In the genomic region with DNA sequence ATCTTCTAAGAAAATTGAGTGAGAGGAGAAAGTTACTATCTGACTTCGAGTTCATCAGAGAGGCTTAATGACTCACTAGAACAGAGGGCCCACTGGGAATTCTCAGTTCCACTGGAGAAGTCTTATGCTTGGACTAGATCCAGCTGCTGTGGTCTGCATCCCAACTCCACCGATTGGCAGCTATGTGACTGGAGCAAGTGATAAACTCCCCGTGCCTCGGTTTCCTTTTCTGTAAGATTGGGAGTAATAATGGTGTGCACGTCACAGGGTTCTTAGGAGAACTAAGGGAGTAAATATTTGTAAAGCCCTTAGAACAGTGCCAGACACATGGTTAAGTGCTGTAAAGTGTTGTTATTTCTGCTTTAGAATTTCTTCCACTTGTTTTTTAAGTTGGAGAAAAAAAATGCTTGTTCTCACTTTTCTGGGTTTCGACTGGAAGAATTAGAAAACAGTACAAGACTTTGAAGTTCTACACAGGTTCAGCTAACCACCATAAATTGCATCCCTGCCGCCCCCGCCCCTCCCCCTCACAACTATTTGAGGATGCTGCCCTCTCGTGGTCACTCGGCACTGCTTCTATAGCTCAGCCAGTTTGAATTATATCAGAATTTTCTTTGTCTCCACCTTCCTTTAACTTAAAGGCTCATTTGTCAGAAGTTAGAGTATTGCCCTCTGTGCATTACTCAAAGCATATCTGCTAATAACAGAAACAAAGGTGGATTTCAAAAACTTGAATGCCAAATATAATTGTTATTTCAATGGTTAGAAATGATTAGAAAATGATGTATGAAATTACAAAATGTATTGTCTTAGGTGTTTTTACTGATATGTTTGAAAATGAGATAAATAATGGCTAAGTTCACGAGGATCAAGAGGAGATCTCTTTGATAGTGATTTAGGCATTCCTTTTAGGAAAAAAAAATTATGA, we compare ENCODE assay signal across 8 cellular contexts.
A peak's percentile ranks its signal among the peaks of the same experiment; 100 is the strongest.
DNase-seq lines count a peak whose midpoint lies in the region; ATAC-seq and TF ChIP-seq lines count a peak whose summit lies in the region.

No MANE protein-coding gene starts in this region.

- no peak for ATAC-seq in HG03196 (IDR thresholded peaks at IDR 0.05; ENCODE audit: unreplicated experiment)

- H3K18ac ChIP-seq in H9 (ENCODE audit: insufficient read length, low read depth, low read length): no peak overlapping the region

- no peak overlapping the region for H2BK15ac ChIP-seq in H9 (ENCODE audit: low read depth, low read length)

- no peak overlapping the region for H2BK20ac ChIP-seq in H9 (ENCODE audit: low read depth, low read length, poor library complexity, severe bottlenecking)

- H3K27me3 Mint-ChIP-seq in H9 (ENCODE audit: low read depth): no peaks in the 10 kb centered on the region

- no peak overlapping the region for H3K23ac ChIP-seq in H9 (ENCODE audit: insufficient read length, low read depth, low read length)

- H3K4me3 Mint-ChIP-seq in H9: no peak overlapping the region

- no CpG with 5 or more reads among the region's 11 CpGs for WGBS in H9 (ENCODE audit: extremely low coverage, insufficient read length, low lambda C conversion rate)

- H3K36me3 Mint-ChIP-seq in H9 (ENCODE audit: insufficient read depth in 1 of 3, low read depth in 3 of 3): peaks cover 0 to 5% (median 1%) of the 10 kb centered on the region in 3 experiments; a peak in 1 of 7 replicates

- H3K9me3 Mint-ChIP-seq in H9: no peaks in the 10 kb centered on the region

- no peak overlapping the region for H4K8ac ChIP-seq in H9 (replicated peaks; ENCODE audit: insufficient read length, low read depth, low read length)

- no peak overlapping the region for H3K4ac ChIP-seq in H9 (ENCODE audit: low read depth, low read length)

- peaks cover 4% of the 10 kb centered on the region; the same call in 1 of the 2 replicates for H3K4me1 ChIP-seq in H9 (ENCODE audit: insufficient read depth, low read length)

- H3K9ac ChIP-seq in H9 (ENCODE audit: extremely low read depth, insufficient read length, low read length): no peak overlapping the region

- H2AFZ ChIP-seq in H9 (ENCODE audit: low read length): no peak overlapping the region

- H3K79me1 ChIP-seq in H9 (ENCODE audit: insufficient read depth, low read depth, low read length, poor library complexity, severe bottlenecking): no peaks in the 10 kb centered on the region

- no peak overlapping the region for H3K4me2 ChIP-seq in H9 (ENCODE audit: insufficient read depth, insufficient read length, low read length)

- H2BK5ac ChIP-seq in H9 (ENCODE audit: insufficient read length, low read length): no peak overlapping the region

- H3K27ac Mint-ChIP-seq in H9: no peak overlapping the region

- H3K4me1 Mint-ChIP-seq in H9: peaks cover 17 to 21% of the 10 kb centered on the region in 2 experiments

- peak; percentile 82 for TF ChIP-seq CTCF in H9 (conservative IDR thresholded peaks at IDR 0.05)

- H3K56ac ChIP-seq in H9 (ENCODE audit: insufficient read length, low read depth, low read length): no peak overlapping the region

- H4K20me1 ChIP-seq in H9 (ENCODE audit: control insufficient read depth, insufficient read depth, insufficient read length): no peaks in the 10 kb centered on the region

- no peak overlapping the region for H2BK120ac ChIP-seq in H9 (ENCODE audit: low read depth, low read length, poor library complexity, severe bottlenecking)

- H2AK5ac ChIP-seq in H9 (ENCODE audit: insufficient read length, low read length): no peak overlapping the region

- DNase-seq in CD1c-positive myeloid dendritic cell (ENCODE audit: extremely low spot score): peak; percentile 84
- DNase-seq in H9: peak; percentile 69
- peak; percentile 67 for DNase-seq in NCI-H345 (lab: John Stamatoyannopoulos, UW)
- DNase-seq in activated CD4-positive, alpha-beta T cell treated with anti-CD3 and anti-CD28 coated beads for 1 hour: peak; percentile 45
- peak; percentile 52 for DNase-seq in cerebellar cortex (ENCODE audit: low spot score)
- peak; percentile 92 for DNase-seq in left kidney (ENCODE audit: low read depth, low spot score)
- DNase-seq in stimulated activated CD4-positive, alpha-beta T cell treated with anti-CD3 and anti-CD28 coated beads, Interleukin-2, amount 100 ng/mL, for 4 hours (ENCODE audit: low read depth): peak; percentile 57

- H3K79me2 ChIP-seq in H9 (ENCODE audit: insufficient read depth, low read length): no peaks in the 10 kb centered on the region

- H2BK12ac ChIP-seq in H9 (ENCODE audit: insufficient read length, low read depth, low read length): no peak overlapping the region

- no peak overlapping the region for H3K14ac ChIP-seq in H9 (ENCODE audit: insufficient read depth, low read length)

- H3K23me2 ChIP-seq in H9 (ENCODE audit: insufficient read length, low read depth, low read length, poor library complexity, severe bottlenecking): no peaks in the 10 kb centered on the region

- H3K9me3 ChIP-seq in H9 (ENCODE audit: control insufficient read depth, low read depth, low read length): no peaks in the 10 kb centered on the region

- H3K27me3 ChIP-seq in H9 (ENCODE audit: insufficient read depth, low read length): no peaks in the 10 kb centered on the region

- no peak overlapping the region for H3K27ac ChIP-seq in H9 (ENCODE audit: insufficient read length, low read depth, low read length)

- no peak overlapping the region for H4K5ac ChIP-seq in H9 (ENCODE audit: insufficient read length, low read depth, low read length)

- H4K91ac ChIP-seq in H9 (ENCODE audit: insufficient read length, low read depth, low read length): no peak overlapping the region

- H3T11ph ChIP-seq in H9 (ENCODE audit: low read length): no peak overlapping the region
